ENCODE assay signal across 16 cellular contexts in the genomic region with DNA sequence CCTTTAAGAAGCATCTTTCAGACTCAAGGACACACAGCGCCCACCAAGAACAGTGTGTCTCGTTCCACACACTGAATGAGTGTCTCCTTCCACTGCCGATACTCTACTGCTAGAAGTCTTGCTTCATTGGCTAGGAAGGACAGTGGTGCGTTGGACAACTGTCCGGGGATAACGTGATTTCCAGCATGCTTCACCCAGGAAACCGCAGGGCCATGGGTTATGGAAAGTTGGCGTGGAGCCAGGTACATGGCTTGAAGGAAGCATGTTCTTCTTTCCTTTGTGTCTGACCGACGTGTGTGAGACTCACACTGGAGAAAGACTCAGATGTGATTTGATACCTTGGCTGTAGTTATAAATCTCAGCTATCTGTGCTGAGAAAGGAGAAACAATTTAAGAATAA.
DNase-seq lines count a peak whose midpoint lies in the region; ATAC-seq, FAIRE-seq and TF ChIP-seq lines count a peak whose summit lies in the region.
"Had no signal": no experiment of that assay in that cellular context is flagged by ENCODE, and none has a peak within 500 bp of the region (broad histone marks: within the 10 kb centered on the region; RNA-seq: fewer than 3 reads in every experiment).

No MANE protein-coding gene starts in this region.

- H3K36me3 ChIP-seq in body of pancreas (replicated peaks in 1 of 2; ENCODE audit: insufficient read depth in 1 of 2, low read depth in 2 of 2) (no peaks in the 10 kb centered on the region), kidney (ENCODE audit: control insufficient read depth in 1 of 2, insufficient read depth in 2 of 2, low read length in 2 of 2) (no peaks in the 10 kb centered on the region), small intestine (ENCODE audit: control insufficient read depth in 2 of 2, insufficient read depth in 2 of 2, low read length in 2 of 2) (no peaks in the 10 kb centered on the region)

- peak; percentile 38 for DNase-seq in M059J (ENCODE audit: low read depth)
- DNase-seq in body of pancreas, result peak; percentile 39 to 65 (median 58)
- peak; percentile 92 for DNase-seq in kidney
- peak; percentile 37 for DNase-seq in small intestine
- DNase-seq in HCEC 1CT, result no peak
- no peak for DNase-seq in NCI-H524 (lab: John Stamatoyannopoulos, UW)
- DNase-seq in DMS114 treated with DMSO at 0.1 percent for 48 hours (lab: John Stamatoyannopoulos, UW; ENCODE audit: unreplicated experiment), result no peak
- no peak for DNase-seq in activated CD4-positive, alpha-beta T cell treated with anti-CD3 and anti-CD28 coated beads, Interleukin-2, amount 50 U/mL, for 48 hours
- DNase-seq: activated CD4-positive, alpha-beta T cell treated with anti-CD3 and anti-CD28 coated beads for 48 hours; activated T-cell treated with anti-CD3 and anti-CD28 coated beads, Interleukin-2, amount 50 U/mL, for 48 hours; C1 segment of cervical spinal cord; NCI-H1048; NCI-H526 treated with DMSO at 0.1 percent for 48 hours; stimulated activated CD4-positive, alpha-beta T cell treated with anti-CD3 and anti-CD28 coated beads, Interleukin-1b, Interleukin-23, amount 100 ng/mL, for 48 hours; T-helper 9 cell had no signal

- no peak for ATAC-seq in body of pancreas

- no peaks in the 10 kb centered on the region for H3K27me3 ChIP-seq in body of pancreas
- no peaks in the 10 kb centered on the region for H3K27me3 ChIP-seq in small intestine (ENCODE audit: control insufficient read depth in 2 of 2, insufficient read depth in 2 of 2, low read length in 2 of 2)

- no peak overlapping the region for H3K4me3 ChIP-seq in body of pancreas
- no peak overlapping the region for H3K4me3 ChIP-seq in kidney (ENCODE audit: low read length in 2 of 2)
- H3K4me3 ChIP-seq in small intestine (ENCODE audit: low read depth in 1 of 2, low read length in 2 of 2), result no peak overlapping the region

- H3K9ac ChIP-seq in kidney (ENCODE audit: low read length in 2 of 2), result no peak overlapping the region

- TF ChIP-seq POLR2A in body of pancreas (IDR thresholded peaks at IDR 0.05), result no peak

- FAIRE-seq in kidney (lab: Jason Lieb, UNC), result no peak
- no peak for FAIRE-seq in small intestine (lab: Jason Lieb, UNC)
- FAIRE-seq: GM12891 had no signal

- 30 to 40% methylated on average over 10 of the region's 10 CpGs for WGBS in body of pancreas, 2 donors
- WGBS in small intestine, 3 donors, result 40 to 48% (median 44%) methylated on average over 10 of the region's 10 CpGs

- intact Hi-C loops in body of pancreas (cut with DNase I) (no loop called here), kidney (cut with DNase I) (no loop called here)

- H3K4me1 ChIP-seq in body of pancreas (no peaks in the 10 kb centered on the region), kidney (ENCODE audit: control insufficient read depth in 1 of 2, insufficient read depth in 1 of 2, low read depth in 1 of 2, low read length in 2 of 2) (no peaks in the 10 kb centered on the region), small intestine (ENCODE audit: control insufficient read depth in 2 of 2, insufficient read depth in 1 of 2, low read depth in 1 of 2, low read length in 1 of 2) (no peaks in the 10 kb centered on the region)

- H3K9me3 ChIP-seq in body of pancreas (no peaks in the 10 kb centered on the region), kidney (ENCODE audit: control insufficient read depth in 1 of 2, low read length in 2 of 2) (no peaks in the 10 kb centered on the region), small intestine (ENCODE audit: control insufficient read depth, low read depth) (no peaks in the 10 kb centered on the region)

- H3K27ac ChIP-seq in body of pancreas, result no peak overlapping the region
- H3K27ac ChIP-seq in kidney (ENCODE audit: low read depth in 2 of 2, low read length in 2 of 2), result no peak overlapping the region
- H3K27ac ChIP-seq in small intestine (ENCODE audit: low read depth in 1 of 2, low read length in 1 of 2), result no peak overlapping the region

- TF ChIP-seq CTCF in body of pancreas (IDR thresholded peaks at IDR 0.05) (no peak), kidney (IDR thresholded peaks at IDR 0.05; ENCODE audit: borderline replicate concordance, extremely low read depth, insufficient read depth) (no peak)

Comparison
In these comparisons a context has a peak if more than half of its experiments do, and no peak if none do; other contexts are left out.
1. DNase-seq: peak in M059J (single experiment), body of pancreas (4 of 4), kidney (single experiment) and small intestine (single experiment); none in HCEC 1CT (single experiment), NCI-H524 (0 of 2), DMS114 treated with DMSO at 0.1 percent for 48 hours (single experiment) and activated CD4-positive, alpha-beta T cell treated with anti-CD3 and anti-CD28 coated beads, Interleukin-2, amount 50 U/mL, for 48 hours (0 of 2).